In genomic region chr2:232871835-232872736, GRCh38 we compare ENCODE assay signal across 20 cellular contexts. TPM values are rescaled to one million over a fixed set of nuclear protein-coding genes. Genes with fewer than 3 reads are reported as not detected.
A peak's percentile ranks its signal among the peaks of the same experiment; 100 is the strongest.
DNase-seq lines count a peak whose midpoint lies in the region; ATAC-seq and TF ChIP-seq lines count a peak whose summit lies in the region.
"Had no signal": no experiment of that assay in that cellular context is flagged by ENCODE, and none has a peak within 500 bp of the region (broad histone marks: within the 10 kb centered on the region; RNA-seq: fewer than 3 reads in every experiment).

No MANE protein-coding gene starts in this region.

- H3K27ac ChIP-seq in cingulate gyrus (ENCODE audit: low read depth, low read length) (peak overlapping the region; percentile 99), tibial artery (no peak overlapping the region)
- H3K27ac ChIP-seq: ascending aorta, GM23248, pancreas, vagina had no signal

- TF ChIP-seq CTCF in tibial artery (IDR thresholded peaks at IDR 0.05) = no peak
- TF ChIP-seq CTCF in chondrocyte (IDR thresholded peaks at IDR 0.05) = no peak

- peaks cover 0 to 29% of the 10 kb centered on the region in 2 donors for H3K27me3 ChIP-seq in tibial artery
- H3K27me3 ChIP-seq: pancreas, vagina had no signal

- intact Hi-C loops in tibial artery (cut with DNase I; ENCODE audit: low total_unique reads) = no loop called here

- ATAC-seq in GM21529 (IDR thresholded peaks at IDR 0.05; ENCODE audit: unreplicated experiment) = no peak
- ATAC-seq: esophagus mucosa; pancreas; stimulated activated naive B cell treated with anti-CD40 and anti-IgM and Interleukin-4, amounts not matched to agents 10 μg/mL and 1 μg/mL and 100 μg/mL, for 72 hours had no signal

- no peak overlapping the region for H3K4me3 Mint-ChIP-seq in chondrocyte (ENCODE audit: unreplicated experiment)
- H3K4me3 Mint-ChIP-seq: stimulated activated naive B cell treated with anti-CD40 and anti-IgM and Interleukin-4, amounts not matched to agents 10 μg/mL and 1 μg/mL and 100 μg/mL, for 72 hours had no signal

- H3K4me3 ChIP-seq in tibial artery = no peak overlapping the region
- H3K4me3 ChIP-seq: ascending aorta, GM23248, pancreas, vagina had no signal

- peaks cover 6% of the 10 kb centered on the region for H3K27me3 Mint-ChIP-seq in chondrocyte (ENCODE audit: low read depth)

- H3K27ac Mint-ChIP-seq in chondrocyte (ENCODE audit: unreplicated experiment) = no peak overlapping the region
- H3K27ac Mint-ChIP-seq: stimulated activated naive B cell treated with anti-CD40 and anti-IgM and Interleukin-4, amounts not matched to agents 10 μg/mL and 1 μg/mL and 100 μg/mL, for 72 hours had no signal

- peak; percentile 47 for DNase-seq in activated effector memory CD4-positive, alpha-beta T cell treated with anti-CD3 and anti-CD28 coated beads, Interleukin-2, amount 50 U/mL, for 16 hours
- DNase-seq in activated effector memory CD4-positive, alpha-beta T cell treated with Interleukin-2 at 50 U/mL for 16 hours = no peak
- DNase-seq in middle frontal gyrus (ENCODE audit: extremely low spot score, low spot score) (peak; percentile 74), tibial artery (peak; percentile 19 to 57), chondrocyte (ENCODE audit: low spot score) (no peak), 8988T (no peak)
- DNase-seq: activated gamma-delta T cell; GM23248; KBM-7; kidney glomerular epithelial cell; NCI-H1092 treated with DMSO at 0.1 percent for 48 hours; NCI-H69; pancreas; small intestine; stimulated activated naive B cell treated with anti-CD40 and anti-IgM and Interleukin-4, amounts not matched to agents 10 μg/mL and 1 μg/mL and 100 μg/mL, for 72 hours had no signal

- no peaks in the 10 kb centered on the region for H3K9me3 Mint-ChIP-seq in chondrocyte (ENCODE audit: low read depth)
- H3K9me3 Mint-ChIP-seq: stimulated activated naive B cell treated with anti-CD40 and anti-IgM and Interleukin-4, amounts not matched to agents 10 μg/mL and 1 μg/mL and 100 μg/mL, for 72 hours had no signal

- peaks cover 6% of the 10 kb centered on the region for H3K4me1 Mint-ChIP-seq in chondrocyte (ENCODE audit: low read depth)

- H3K36me3 Mint-ChIP-seq in chondrocyte (ENCODE audit: low read depth) = peaks cover 1% of the 10 kb centered on the region

- H3K36me3 ChIP-seq in tibial artery = no peaks in the 10 kb centered on the region
- H3K36me3 ChIP-seq: ascending aorta, pancreas, vagina had no signal

- H3K4me1 ChIP-seq in tibial artery = peaks cover 0 to 27% (median 15%) of the 10 kb centered on the region in 4 donors
- H3K4me1 ChIP-seq: ascending aorta had no signal

- no peaks in the 10 kb centered on the region for H3K9me3 ChIP-seq in tibial artery
- H3K9me3 ChIP-seq: ascending aorta, pancreas, vagina had no signal

RNA-seq across cellular contexts. Expression of gene SNORC, which starts 2.0 kb away (rescaled TPM):
- total RNA-seq in chondrocyte = 2.1 to 3.4 TPM (median 2.2 TPM) in 3 replicates
- total RNA-seq: ascending aorta, GM23248, vagina had no signal

Comparison
In these comparisons a context has a peak if more than half of its experiments do, and no peak if none do; other contexts are left out.
1. DNase-seq: peak in activated effector memory CD4-positive, alpha-beta T cell treated with anti-CD3 and anti-CD28 coated beads, Interleukin-2, amount 50 U/mL, for 16 hours (single experiment), middle frontal gyrus (single experiment) and tibial artery (2 of 2); none in activated effector memory CD4-positive, alpha-beta T cell treated with Interleukin-2 at 50 U/mL for 16 hours (single experiment), chondrocyte (single experiment) and 8988T (single experiment).